Comparison of ENCODE assay signal across 9 cellular contexts in genomic region chr1:8396083-8396911, GRCh38.
DNase-seq lines count a peak whose midpoint lies in the region; ATAC-seq, FAIRE-seq and TF ChIP-seq lines count a peak whose summit lies in the region.
"Had no signal": no experiment of that assay in that cellular context is flagged by ENCODE, and none has a peak within 500 bp of the region (broad histone marks: within the 10 kb centered on the region; RNA-seq: fewer than 3 reads in every experiment).

No MANE protein-coding gene starts in this region.

- H3K27ac Mint-ChIP-seq in CD4-positive, alpha-beta T cell: peak overlapping the region; percentile 88
- H3K27ac Mint-ChIP-seq in endodermal cell: peak overlapping the region; percentile 72

- CTCF ChIA-PET in CD4-positive, alpha-beta T cell (lab: Charles Lee): interaction anchor here (1.2 to 4.0 kb wide), 2 partner anchors 13 to 35 kb away, joined by 5 to 25 read pairs; no protein-coding TSS in a partner anchor
- CTCF ChIA-PET in PC-9 (lab: Charles Lee): no interaction called here

- no TSS peak for BruUV-seq in PC-9 (replicated peaks; lab: Mats Ljungman, UMichigan)

- no peak for ATAC-seq in CD4-positive, alpha-beta T cell (ENCODE audit: poor library complexity)
- no peak for ATAC-seq in GM18909 (IDR thresholded peaks at IDR 0.05; ENCODE audit: poor library complexity, unreplicated experiment)

- H3K4me3 ChIP-seq in PC-9: no peak overlapping the region
- peak overlapping the region; percentile 19 for H3K4me3 ChIP-seq in endodermal cell (ENCODE audit: low read length)
- peak overlapping the region; percentile 57 to 64 for H3K4me3 ChIP-seq in neutrophil (ENCODE audit: low read depth in 1 of 2, low read length in 1 of 2)

- 0 out of 2 replicates have a peak, but pooled peaks cover 5% of the 10 kb centered on the region for H3K36me3 ChIP-seq in PC-9 (ENCODE audit: low read depth)
- peaks cover 46% of the 10 kb centered on the region for H3K36me3 ChIP-seq in endodermal cell (ENCODE audit: control insufficient read depth, insufficient read depth, low read length)
- H3K36me3 ChIP-seq in neutrophil: peaks cover 56% of the 10 kb centered on the region

- no peaks in the 10 kb centered on the region for H3K9me3 Mint-ChIP-seq in CD4-positive, alpha-beta T cell
- no peaks in the 10 kb centered on the region for H3K9me3 Mint-ChIP-seq in endodermal cell

- no peaks in the 10 kb centered on the region for H3K9me2 ChIP-seq in PC-9 (ENCODE audit: insufficient read depth)

- intact Hi-C loops in CD4-positive, alpha-beta T cell (cut with DNase I, micrococcal nuclease): loop anchor here in 1 of 2 experiments (5.0 kb wide), 1 partner anchor 76 kb away; no protein-coding TSS in a partner anchor
- intact Hi-C loops in PC-9 (cut with micrococcal nuclease; ENCODE audit: unreplicated experiment): no loop called here

- peak overlapping the region; percentile 21 for H3K9ac ChIP-seq in endodermal cell (ENCODE audit: extremely low read depth, low read length, poor library complexity, severe bottlenecking)

- H3F3A ChIP-seq in PC-9 (ENCODE audit: insufficient read depth, low read depth): peaks cover 47% of the 10 kb centered on the region

- peak overlapping the region; percentile 42; the same call in 1 of the 2 replicates for H3K4me2 ChIP-seq in PC-9

- WGBS in endodermal cell (ENCODE audit: insufficient coverage in 1 of 2, insufficient read length in 1 of 2), 2 experiments: 77 to 86% methylated on average over 1 to 7 of the region's 8 CpGs

- DNase-seq in CD4-positive, alpha-beta T cell: no peak
- DNase-seq in PC-9 (no peak), endodermal cell (no peak), occipital lobe (lab: John Stamatoyannopoulos, UW) (no peak), D721Med (ENCODE audit: insufficient read length, low spot score) (no peak)
- DNase-seq in central memory CD4-positive, alpha-beta T cell: no peak
- DNase-seq: NCI-H187 treated with DMSO at 0.1 percent for 48 hours had no signal

- H4K20me1 ChIP-seq in PC-9 (ENCODE audit: insufficient read depth): no peaks in the 10 kb centered on the region

- H3K4me3 Mint-ChIP-seq in CD4-positive, alpha-beta T cell: peak overlapping the region; percentile 86
- H3K4me3 Mint-ChIP-seq in endodermal cell: no peak overlapping the region

- no peaks in the 10 kb centered on the region for H3K27me3 Mint-ChIP-seq in CD4-positive, alpha-beta T cell
- H3K27me3 Mint-ChIP-seq in endodermal cell (ENCODE audit: insufficient read depth): no peaks in the 10 kb centered on the region

- H3K4me1 Mint-ChIP-seq in CD4-positive, alpha-beta T cell (ENCODE audit: low read depth): peaks cover 81% of the 10 kb centered on the region
- peaks cover 30% of the 10 kb centered on the region for H3K4me1 Mint-ChIP-seq in endodermal cell

- TF ChIP-seq CTCF in CD4-positive, alpha-beta T cell (IDR thresholded peaks at IDR 0.05): no peak
- TF ChIP-seq CTCF in PC-9 (conservative IDR thresholded peaks at IDR 0.05): no peak
- TF ChIP-seq CTCF in endodermal cell (conservative IDR thresholded peaks at IDR 0.05): no peak
- TF ChIP-seq CTCF in neutrophil (IDR thresholded peaks at IDR 0.05): no peak
- TF ChIP-seq CTCF in D721Med (IDR thresholded peaks at IDR 0.05; ENCODE audit: insufficient read depth, missing control alignments): no peak

- POLR2A ChIA-PET in CD4-positive, alpha-beta T cell (lab: Charles Lee): no interaction called here
- POLR2A ChIA-PET in PC-9 (lab: Charles Lee; ENCODE audit: unreplicated experiment): no interaction called here

- peaks cover 22% of the 10 kb centered on the region for H3K79me2 ChIP-seq in PC-9 (ENCODE audit: low read depth)

- peak overlapping the region; percentile 48 for H3K27ac ChIP-seq in CD4-positive, alpha-beta T cell (ENCODE audit: low read depth, low read length)
- peak overlapping the region; percentile 95 for H3K27ac ChIP-seq in PC-9
- H3K27ac ChIP-seq in endodermal cell (ENCODE audit: low read depth, low read length): peak overlapping the region; percentile 75
- H3K27ac ChIP-seq in neutrophil: peak overlapping the region; percentile 85

- H3K27me3 ChIP-seq in CD4-positive, alpha-beta T cell (ENCODE audit: control insufficient read depth, insufficient read depth, low read length): no peaks in the 10 kb centered on the region
- H3K27me3 ChIP-seq in PC-9 (ENCODE audit: insufficient read depth, low read depth): no peaks in the 10 kb centered on the region
- no peaks in the 10 kb centered on the region for H3K27me3 ChIP-seq in endodermal cell (ENCODE audit: control insufficient read depth, insufficient read depth, low read length, poor library complexity, severe bottlenecking)
- H3K27me3 ChIP-seq in neutrophil: no peaks in the 10 kb centered on the region

- H3K36me3 Mint-ChIP-seq in CD4-positive, alpha-beta T cell (ENCODE audit: low read depth): peaks cover 48% of the 10 kb centered on the region
- H3K36me3 Mint-ChIP-seq in endodermal cell (ENCODE audit: low read depth): peaks cover 14% of the 10 kb centered on the region

- no peak for FAIRE-seq in D721Med (lab: Jason Lieb, UNC)

- H3K4me1 ChIP-seq in PC-9 (replicated peaks; ENCODE audit: insufficient read depth) (peaks cover 62% of the 10 kb centered on the region), endodermal cell (ENCODE audit: control insufficient read depth, insufficient read depth, low read length) (peaks cover 11% of the 10 kb centered on the region), neutrophil (ENCODE audit: control insufficient read depth in 1 of 2, insufficient read depth in 1 of 2, low read depth in 1 of 2, low read length in 1 of 2) (peaks cover 53% of the 10 kb centered on the region in 2 experiments)

- H3K9me3 ChIP-seq in CD4-positive, alpha-beta T cell (ENCODE audit: control insufficient read depth, low read length): no peaks in the 10 kb centered on the region
- H3K9me3 ChIP-seq in PC-9 (ENCODE audit: insufficient read depth, low read depth): no peaks in the 10 kb centered on the region
- H3K9me3 ChIP-seq in endodermal cell (ENCODE audit: control insufficient read depth, low read length): no peaks in the 10 kb centered on the region
- H3K9me3 ChIP-seq in neutrophil: no peaks in the 10 kb centered on the region

- no peak overlapping the region for H2AFZ ChIP-seq in PC-9
